1 cellular context compared by ENCODE assay signal in the genomic region with DNA sequence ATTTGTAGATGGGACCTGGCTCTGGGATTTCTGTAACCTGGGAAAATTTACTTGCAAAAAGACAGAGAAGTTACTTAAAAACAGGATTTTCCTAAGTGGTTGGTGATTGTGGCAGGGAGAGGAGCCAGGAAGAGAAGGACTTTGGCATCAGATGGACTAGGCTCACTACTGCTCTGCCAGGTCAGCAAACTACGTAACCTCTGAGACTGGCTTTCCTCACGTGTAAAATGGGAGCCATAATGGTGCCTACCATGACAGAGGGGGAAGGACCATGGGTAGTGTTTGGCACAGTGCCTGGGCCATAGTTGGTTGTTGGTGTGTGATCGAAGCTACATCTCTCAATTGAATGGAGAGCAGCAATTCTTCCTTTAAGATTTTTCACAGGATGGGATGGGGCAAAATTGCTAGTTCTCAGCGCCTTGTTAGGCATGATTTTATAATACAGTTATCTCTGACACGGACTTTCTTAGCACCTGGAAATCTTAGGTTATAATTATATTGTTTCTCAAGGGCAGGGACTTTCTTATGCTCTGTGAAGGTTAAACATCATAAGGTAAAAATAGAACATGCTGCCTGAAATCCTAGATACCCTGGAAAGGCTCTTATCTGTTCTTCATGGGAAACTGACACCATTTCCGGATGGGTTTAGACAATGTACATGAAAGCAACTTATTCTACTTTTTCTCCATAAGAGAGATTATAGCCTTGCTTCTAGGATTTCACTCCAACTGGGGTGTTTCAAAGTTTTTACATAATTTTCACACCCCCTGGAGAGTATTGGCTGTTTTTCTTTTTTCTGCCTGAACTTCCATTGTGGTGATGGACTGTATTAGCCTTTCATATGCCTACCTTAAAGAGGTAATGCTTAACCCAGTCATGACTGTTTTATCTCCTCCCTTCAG.
TF ChIP-seq lines count a peak whose summit lies in the region.

No MANE protein-coding gene starts in this region.

TF ChIP-seq in H1, 55 proteins besides CTCF, POLR2A, EP300 and RAD21:
- no peak for TF ChIP-seq CBX8 (IDR thresholded peaks at IDR 0.05; ENCODE audit: borderline replicate concordance, low read depth, low read length)
- TF ChIP-seq NANOG (IDR thresholded peaks at IDR 0.05; ENCODE audit: insufficient read depth, low read depth, low read length, poor library complexity, severe bottlenecking), result no peak
- TF ChIP-seq FOSL1 (IDR thresholded peaks at IDR 0.05; ENCODE audit: insufficient read depth, low read depth, low read length), result no peak
- no peak for TF ChIP-seq ATF3 (IDR thresholded peaks at IDR 0.05; ENCODE audit: insufficient read depth, low read depth, low read length)
- no peak for TF ChIP-seq TBP (IDR thresholded peaks at IDR 0.05; ENCODE audit: low read depth, low read length)
- no peak for TF ChIP-seq HDAC6 (IDR thresholded peaks at IDR 0.05; ENCODE audit: low read depth, low read length)
- TF ChIP-seq GTF2F1 (IDR thresholded peaks at IDR 0.05; ENCODE audit: borderline replicate concordance, low read depth, low read length), result no peak
- TF ChIP-seq, protein P1, sequence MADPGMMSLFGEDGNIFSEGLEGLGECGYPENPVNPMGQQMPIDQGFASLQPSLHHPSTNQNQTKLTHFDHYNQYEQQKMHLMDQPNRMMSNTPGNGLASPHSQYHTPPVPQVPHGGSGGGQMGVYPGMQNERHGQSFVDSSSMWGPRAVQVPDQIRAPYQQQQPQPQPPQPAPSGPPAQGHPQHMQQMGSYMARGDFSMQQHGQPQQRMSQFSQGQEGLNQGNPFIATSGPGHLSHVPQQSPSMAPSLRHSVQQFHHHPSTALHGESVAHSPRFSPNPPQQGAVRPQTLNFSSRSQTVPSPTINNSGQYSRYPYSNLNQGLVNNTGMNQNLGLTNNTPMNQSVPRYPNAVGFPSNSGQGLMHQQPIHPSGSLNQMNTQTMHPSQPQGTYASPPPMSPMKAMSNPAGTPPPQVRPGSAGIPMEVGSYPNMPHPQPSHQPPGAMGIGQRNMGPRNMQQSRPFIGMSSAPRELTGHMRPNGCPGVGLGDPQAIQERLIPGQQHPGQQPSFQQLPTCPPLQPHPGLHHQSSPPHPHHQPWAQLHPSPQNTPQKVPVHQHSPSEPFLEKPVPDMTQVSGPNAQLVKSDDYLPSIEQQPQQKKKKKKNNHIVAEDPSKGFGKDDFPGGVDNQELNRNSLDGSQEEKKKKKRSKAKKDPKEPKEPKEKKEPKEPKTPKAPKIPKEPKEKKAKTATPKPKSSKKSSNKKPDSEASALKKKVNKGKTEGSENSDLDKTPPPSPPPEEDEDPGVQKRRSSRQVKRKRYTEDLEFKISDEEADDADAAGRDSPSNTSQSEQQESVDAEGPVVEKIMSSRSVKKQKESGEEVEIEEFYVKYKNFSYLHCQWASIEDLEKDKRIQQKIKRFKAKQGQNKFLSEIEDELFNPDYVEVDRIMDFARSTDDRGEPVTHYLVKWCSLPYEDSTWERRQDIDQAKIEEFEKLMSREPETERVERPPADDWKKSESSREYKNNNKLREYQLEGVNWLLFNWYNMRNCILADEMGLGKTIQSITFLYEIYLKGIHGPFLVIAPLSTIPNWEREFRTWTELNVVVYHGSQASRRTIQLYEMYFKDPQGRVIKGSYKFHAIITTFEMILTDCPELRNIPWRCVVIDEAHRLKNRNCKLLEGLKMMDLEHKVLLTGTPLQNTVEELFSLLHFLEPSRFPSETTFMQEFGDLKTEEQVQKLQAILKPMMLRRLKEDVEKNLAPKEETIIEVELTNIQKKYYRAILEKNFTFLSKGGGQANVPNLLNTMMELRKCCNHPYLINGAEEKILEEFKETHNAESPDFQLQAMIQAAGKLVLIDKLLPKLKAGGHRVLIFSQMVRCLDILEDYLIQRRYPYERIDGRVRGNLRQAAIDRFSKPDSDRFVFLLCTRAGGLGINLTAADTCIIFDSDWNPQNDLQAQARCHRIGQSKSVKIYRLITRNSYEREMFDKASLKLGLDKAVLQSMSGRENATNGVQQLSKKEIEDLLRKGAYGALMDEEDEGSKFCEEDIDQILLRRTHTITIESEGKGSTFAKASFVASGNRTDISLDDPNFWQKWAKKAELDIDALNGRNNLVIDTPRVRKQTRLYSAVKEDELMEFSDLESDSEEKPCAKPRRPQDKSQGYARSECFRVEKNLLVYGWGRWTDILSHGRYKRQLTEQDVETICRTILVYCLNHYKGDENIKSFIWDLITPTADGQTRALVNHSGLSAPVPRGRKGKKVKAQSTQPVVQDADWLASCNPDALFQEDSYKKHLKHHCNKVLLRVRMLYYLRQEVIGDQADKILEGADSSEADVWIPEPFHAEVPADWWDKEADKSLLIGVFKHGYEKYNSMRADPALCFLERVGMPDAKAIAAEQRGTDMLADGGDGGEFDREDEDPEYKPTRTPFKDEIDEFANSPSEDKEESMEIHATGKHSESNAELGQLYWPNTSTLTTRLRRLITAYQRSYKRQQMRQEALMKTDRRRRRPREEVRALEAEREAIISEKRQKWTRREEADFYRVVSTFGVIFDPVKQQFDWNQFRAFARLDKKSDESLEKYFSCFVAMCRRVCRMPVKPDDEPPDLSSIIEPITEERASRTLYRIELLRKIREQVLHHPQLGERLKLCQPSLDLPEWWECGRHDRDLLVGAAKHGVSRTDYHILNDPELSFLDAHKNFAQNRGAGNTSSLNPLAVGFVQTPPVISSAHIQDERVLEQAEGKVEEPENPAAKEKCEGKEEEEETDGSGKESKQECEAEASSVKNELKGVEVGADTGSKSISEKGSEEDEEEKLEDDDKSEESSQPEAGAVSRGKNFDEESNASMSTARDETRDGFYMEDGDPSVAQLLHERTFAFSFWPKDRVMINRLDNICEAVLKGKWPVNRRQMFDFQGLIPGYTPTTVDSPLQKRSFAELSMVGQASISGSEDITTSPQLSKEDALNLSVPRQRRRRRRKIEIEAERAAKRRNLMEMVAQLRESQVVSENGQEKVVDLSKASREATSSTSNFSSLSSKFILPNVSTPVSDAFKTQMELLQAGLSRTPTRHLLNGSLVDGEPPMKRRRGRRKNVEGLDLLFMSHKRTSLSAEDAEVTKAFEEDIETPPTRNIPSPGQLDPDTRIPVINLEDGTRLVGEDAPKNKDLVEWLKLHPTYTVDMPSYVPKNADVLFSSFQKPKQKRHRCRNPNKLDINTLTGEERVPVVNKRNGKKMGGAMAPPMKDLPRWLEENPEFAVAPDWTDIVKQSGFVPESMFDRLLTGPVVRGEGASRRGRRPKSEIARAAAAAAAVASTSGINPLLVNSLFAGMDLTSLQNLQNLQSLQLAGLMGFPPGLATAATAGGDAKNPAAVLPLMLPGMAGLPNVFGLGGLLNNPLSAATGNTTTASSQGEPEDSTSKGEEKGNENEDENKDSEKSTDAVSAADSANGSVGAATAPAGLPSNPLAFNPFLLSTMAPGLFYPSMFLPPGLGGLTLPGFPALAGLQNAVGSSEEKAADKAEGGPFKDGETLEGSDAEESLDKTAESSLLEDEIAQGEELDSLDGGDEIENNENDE (IDR thresholded peaks at IDR 0.05; ENCODE audit: insufficient replicate concordance, low read length), result no peak
- TF ChIP-seq POU5F1 (IDR thresholded peaks at IDR 0.05; ENCODE audit: low read depth, low read length), result no peak
- TF ChIP-seq EZH2 (IDR thresholded peaks at IDR 0.05; ENCODE audit: low read depth, low read length, severe bottlenecking), result no peak
- TF ChIP-seq CEBPB (IDR thresholded peaks at IDR 0.05; ENCODE audit: low read depth, low read length), result no peak
- no peak for TF ChIP-seq EGR1 (IDR thresholded peaks at IDR 0.05; ENCODE audit: borderline replicate concordance, low read depth, low read length)
- TF ChIP-seq CTBP2 (IDR thresholded peaks at IDR 0.05; ENCODE audit: borderline replicate concordance, insufficient read depth, insufficient read length, low read length), result no peak
- TF ChIP-seq MAFK (IDR thresholded peaks at IDR 0.05; ENCODE audit: low read depth, low read length), result no peak
- no peak for TF ChIP-seq YY1 (IDR thresholded peaks at IDR 0.05; ENCODE audit: low read depth, low read length)
- no peak for TF ChIP-seq BACH1 (IDR thresholded peaks at IDR 0.05; ENCODE audit: low read length)
- no peak for TF ChIP-seq KDM1A (IDR thresholded peaks at IDR 0.05; ENCODE audit: borderline replicate concordance, low read length)
- TF ChIP-seq SIN3A (conservative IDR thresholded peaks at IDR 0.05 in 1 of 2, IDR thresholded peaks at IDR 0.05 in 1 of 2; ENCODE audit: low read depth in 1 of 2, low read length in 2 of 2), result no peak
- no peak for TF ChIP-seq SP4 (IDR thresholded peaks at IDR 0.05; ENCODE audit: low read length)
- no peak for TF ChIP-seq RXRA (IDR thresholded peaks at IDR 0.05; ENCODE audit: insufficient read depth, low read depth, low read length)
